8 cellular contexts compared by ENCODE assay signal in the genomic region with DNA sequence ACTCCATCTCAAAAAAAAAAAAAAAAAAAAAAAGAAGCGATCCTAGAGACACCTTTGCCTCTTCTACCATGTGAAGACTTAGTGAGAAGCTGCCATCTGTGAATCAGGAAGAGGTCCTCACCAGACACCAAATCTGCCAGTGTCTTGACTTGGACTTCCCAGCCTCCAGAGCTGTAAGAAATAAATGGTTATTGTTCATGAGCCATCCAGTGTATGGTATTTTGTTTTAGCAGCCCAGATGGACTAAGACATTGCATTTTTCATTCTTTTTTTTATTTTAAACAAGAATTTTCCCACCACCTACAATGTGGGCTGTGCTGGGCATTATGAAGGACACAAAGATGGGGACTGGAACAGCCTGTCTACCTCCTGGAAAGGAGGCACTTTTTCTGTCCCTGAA. TPM values are rescaled to one million over a fixed set of nuclear protein-coding genes. Genes with fewer than 3 reads are reported as not detected.
"Had no signal": no experiment of that assay in that cellular context is flagged by ENCODE, and none has a peak within 500 bp of the region (broad histone marks: within the 10 kb centered on the region; RNA-seq: fewer than 3 reads in every experiment).

No MANE protein-coding gene starts in this region.

- H3K27ac Mint-ChIP-seq: IgD-negative memory B cell had no signal

- H3K4me2 ChIP-seq: KMS-11 had no signal

- H3K4me3 Mint-ChIP-seq: IgD-negative memory B cell had no signal

- FAIRE-seq: HTR-8/SVneo had no signal

- DNase-seq: IMR-90, KBM-7, KG1 had no signal

- H3K9ac ChIP-seq: KMS-11 had no signal

- H3K27ac ChIP-seq: HL-60, KMS-11 had no signal

RNA-seq across cellular contexts. Expression of a gene that starts 40.5 kb away (rescaled TPM):
- total RNA-seq: HT1080 had no signal
- polyA plus RNA-seq: IgD-negative memory B cell, IMR-90 had no signal
